6 cellular contexts compared by ENCODE assay signal in the genomic region with DNA sequence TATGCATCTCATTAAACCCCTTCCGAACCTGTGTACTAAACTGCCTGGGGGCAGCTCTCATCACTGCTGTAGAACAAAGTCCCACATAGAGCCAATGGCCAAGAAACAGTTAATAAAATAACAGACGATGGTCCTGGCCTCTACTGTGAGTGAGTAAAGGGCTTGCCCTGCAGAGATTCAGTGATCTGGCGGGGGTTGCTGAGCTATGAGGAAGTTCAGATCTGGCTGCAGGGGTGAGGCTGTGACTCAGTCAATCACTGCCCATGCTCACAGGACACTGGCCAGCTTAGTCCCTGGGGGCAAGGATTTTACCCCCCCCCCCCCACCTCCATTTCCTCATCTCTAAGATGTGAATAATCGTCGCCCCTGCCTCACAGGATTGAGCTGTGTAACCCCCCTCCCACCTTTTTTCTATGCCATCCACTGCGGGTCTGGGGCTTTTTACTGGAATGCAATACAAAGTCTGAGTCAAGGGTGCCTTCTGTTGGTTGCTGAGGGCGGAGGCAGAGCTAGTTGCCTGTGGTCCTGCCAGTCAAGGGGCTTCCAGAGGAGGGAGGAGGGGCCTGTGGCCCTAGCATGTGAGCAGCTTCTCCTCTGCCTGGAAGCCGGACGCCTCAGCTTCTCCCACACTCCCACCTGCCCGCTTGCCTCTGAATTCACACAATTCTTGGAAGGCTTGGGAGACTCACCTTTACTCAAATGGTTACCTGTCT. TPM values are rescaled to one million over a fixed set of nuclear protein-coding genes. Genes with fewer than 3 reads are reported as not detected.
DNase-seq lines count a peak whose midpoint lies in the region; ATAC-seq, FAIRE-seq and TF ChIP-seq lines count a peak whose summit lies in the region.
"Not testable (repeated sequence)": the region's sequence is repeated elsewhere in the genome, so short reads cannot be mapped to it uniquely, and the experiment has no call there.

No MANE protein-coding gene starts in this region.

- not testable (repeated sequence) for H3K4me1 ChIP-seq in left lung; naive thymus-derived CD4-positive, alpha-beta T cell (ENCODE audit: control insufficient read depth in 2 of 2, insufficient read depth in 2 of 2, low read length in 2 of 2)

- H3K27me3 Mint-ChIP-seq in naive thymus-derived CD4-positive, alpha-beta T cell = not testable (repeated sequence)

- not testable (repeated sequence) for H3K27me3 ChIP-seq in left lung; naive thymus-derived CD4-positive, alpha-beta T cell (ENCODE audit: control insufficient read depth in 2 of 2, insufficient read depth in 2 of 2, low read length in 2 of 2)

- not testable (repeated sequence) for DNase-seq in H54 (ENCODE audit: insufficient read length, low spot score); activated naive CD4-positive, alpha-beta T cell treated with anti-CD3 and anti-CD28 coated beads, Interleukin-2, amount 50 U/mL, for 72 hours (ENCODE audit: low spot score in 2 of 2); left lung; naive thymus-derived CD4-positive, alpha-beta T cell; stimulated activated naive CD8-positive, alpha-beta T cell treated with anti-CD3 and anti-CD28 coated beads, Interleukin-15, Interleukin-2, amounts not matched to agents 100 U/mL and 50 U/mL, for 24 hours

- H3K27ac ChIP-seq in left lung; naive thymus-derived CD4-positive, alpha-beta T cell (ENCODE audit: low read depth, low read length): not testable (repeated sequence)

- H3K36me3 Mint-ChIP-seq in activated naive CD4-positive, alpha-beta T cell treated with anti-CD3 and anti-CD28 coated beads, Interleukin-2, amount 50 U/mL, for 72 hours; naive thymus-derived CD4-positive, alpha-beta T cell: not testable (repeated sequence)

- peak; percentile 48 for ATAC-seq in SK-N-SH treated with all-trans-retinoic acid at 6 μM for 48 hours
- peak; percentile 11 to 31 for ATAC-seq in activated naive CD4-positive, alpha-beta T cell treated with anti-CD3 and anti-CD28 coated beads, Interleukin-2, amount 50 U/mL, for 72 hours
- ATAC-seq in left lung = peak; percentile 58
- ATAC-seq in naive thymus-derived CD4-positive, alpha-beta T cell = peak; percentile 67
- peak; percentile 45 for ATAC-seq in stimulated activated naive CD8-positive, alpha-beta T cell treated with anti-CD3 and anti-CD28 coated beads, Interleukin-15, Interleukin-2, amounts not matched to agents 100 U/mL and 50 U/mL, for 24 hours

- H3K27ac Mint-ChIP-seq in activated naive CD4-positive, alpha-beta T cell treated with anti-CD3 and anti-CD28 coated beads, Interleukin-2, amount 50 U/mL, for 72 hours; naive thymus-derived CD4-positive, alpha-beta T cell: not testable (repeated sequence)

- intact Hi-C loops in left lung (cut with DNase I); naive thymus-derived CD4-positive, alpha-beta T cell (cut with micrococcal nuclease): not testable (repeated sequence)

- H3K4me1 Mint-ChIP-seq in naive thymus-derived CD4-positive, alpha-beta T cell = not testable (repeated sequence)

- H3K9me3 ChIP-seq in left lung; naive thymus-derived CD4-positive, alpha-beta T cell (ENCODE audit: control insufficient read depth in 2 of 3, low read length in 3 of 3): not testable (repeated sequence)

- CTCF ChIA-PET in naive thymus-derived CD4-positive, alpha-beta T cell (lab: Charles Lee) = not testable (repeated sequence)

- H3K4me3 ChIP-seq in left lung; naive thymus-derived CD4-positive, alpha-beta T cell (ENCODE audit: low read length): not testable (repeated sequence)

- not testable (repeated sequence) for H3K4me3 Mint-ChIP-seq in naive thymus-derived CD4-positive, alpha-beta T cell

- TF ChIP-seq POLR2A in H54 (IDR thresholded peaks at IDR 0.05; ENCODE audit: low read depth, low read length) = not testable (repeated sequence)

- H3K9me3 Mint-ChIP-seq in activated naive CD4-positive, alpha-beta T cell treated with anti-CD3 and anti-CD28 coated beads, Interleukin-2, amount 50 U/mL, for 72 hours; naive thymus-derived CD4-positive, alpha-beta T cell: not testable (repeated sequence)

- H3K36me3 ChIP-seq in left lung; naive thymus-derived CD4-positive, alpha-beta T cell (ENCODE audit: control insufficient read depth in 2 of 3, insufficient read depth in 3 of 3, low read length in 3 of 3): not testable (repeated sequence)

- POLR2A ChIA-PET in naive thymus-derived CD4-positive, alpha-beta T cell (lab: Charles Lee) = not testable (repeated sequence)

- peak; percentile 87 for FAIRE-seq in H54 (lab: Jason Lieb, UNC)

- TF ChIP-seq CTCF in left lung (IDR thresholded peaks at IDR 0.05) = not testable (repeated sequence)

RNA-seq across cellular contexts. Expression of gene SULT1A4, which starts 8.1 kb away (rescaled TPM):
- total RNA-seq in activated naive CD4-positive, alpha-beta T cell treated with anti-CD3 and anti-CD28 coated beads, Interleukin-2, amount 50 U/mL, for 72 hours = 1 to 10 TPM; 2.6 to 5.2 TPM
- total RNA-seq in left lung = 10 to 100 TPM in 1 of 2 donors, 1 to 10 TPM in 1; 9.5 to 10.7 TPM
- total RNA-seq in naive thymus-derived CD4-positive, alpha-beta T cell = 1 to 10 TPM; 2.0 to 9.1 (median 6.0) TPM
- polyA plus RNA-seq in naive thymus-derived CD4-positive, alpha-beta T cell = 1 to 10 TPM in 1 of 2 donors, not detected in 1; 1.4 TPM

RNA-seq across cellular contexts. Expression of gene SLX1B, which starts 13.5 kb away (rescaled TPM):
- 10 to 100 TPM; 73.8 to 96.1 TPM for total RNA-seq in activated naive CD4-positive, alpha-beta T cell treated with anti-CD3 and anti-CD28 coated beads, Interleukin-2, amount 50 U/mL, for 72 hours
- total RNA-seq in left lung = 10 to 100 TPM; 35.1 to 42.0 TPM
- 10 to 100 TPM; 19.6 to 46.5 (median 44.3) TPM for total RNA-seq in naive thymus-derived CD4-positive, alpha-beta T cell
- polyA plus RNA-seq in naive thymus-derived CD4-positive, alpha-beta T cell = 10 to 100 TPM in 1 of 2 donors, 1 to 10 TPM in 1; 3.4 to 11.9 TPM

RNA-seq across cellular contexts. Expression of gene BOLA2, which starts 13.7 kb away (rescaled TPM):
- total RNA-seq in activated naive CD4-positive, alpha-beta T cell treated with anti-CD3 and anti-CD28 coated beads, Interleukin-2, amount 50 U/mL, for 72 hours = 10 to 100 TPM; 14.3 to 25.5 TPM
- 1 to 10 TPM; 2.9 to 8.8 TPM for total RNA-seq in left lung
- 10 to 100 TPM in 4 of 5 experiments, 1 to 10 TPM in 1; 8.6 to 18.9 (median 11.5) TPM for total RNA-seq in naive thymus-derived CD4-positive, alpha-beta T cell
- 10 to 100 TPM; 14.0 to 21.2 TPM for polyA plus RNA-seq in naive thymus-derived CD4-positive, alpha-beta T cell

RNA-seq across cellular contexts. Expression of gene NPIPB12, which starts 38.4 kb away (rescaled TPM):
- total RNA-seq in activated naive CD4-positive, alpha-beta T cell treated with anti-CD3 and anti-CD28 coated beads, Interleukin-2, amount 50 U/mL, for 72 hours = 10 to 100 TPM; 80.4 to 93.3 TPM
- total RNA-seq in left lung = 10 to 100 TPM; 34.0 to 55.0 TPM
- 100 to 1,000 TPM in 2 of 5 experiments, 10 to 100 TPM in 3; 73.1 to 189 (median 88.3) TPM for total RNA-seq in naive thymus-derived CD4-positive, alpha-beta T cell
- polyA plus RNA-seq in naive thymus-derived CD4-positive, alpha-beta T cell = 1 to 10 TPM; 3.7 to 9.5 TPM
